8 cellular contexts compared by ENCODE assay signal in genomic region chr5:169581580-169582227, GRCh38.
DNase-seq lines count a peak whose midpoint lies in the region; ATAC-seq and TF ChIP-seq lines count a peak whose summit lies in the region.

No MANE protein-coding gene starts in this region.

- H3K36me3 ChIP-seq in tibial artery: no peaks in the 10 kb centered on the region

- no peak overlapping the region for H3K4me3 ChIP-seq in tibial artery

- peak; percentile 78 to 82 for TF ChIP-seq CTCF in tibial artery (IDR thresholded peaks at IDR 0.05)

- H3K27ac ChIP-seq in tibial artery: no peak overlapping the region

- H3K27me3 ChIP-seq in tibial artery: no peaks in the 10 kb centered on the region

- no peaks in the 10 kb centered on the region for H3K9me3 ChIP-seq in tibial artery

- peaks cover 0 to 9% (median 8%) of the 10 kb centered on the region in 4 donors for H3K4me1 ChIP-seq in tibial artery

- intact Hi-C loops in tibial artery (cut with DNase I; ENCODE audit: low total_unique reads): loop anchor here (5.0 to 10.0 kb wide), 2 partner anchors 899 to 1097 kb away; partner anchors contain the start of gene RARS1

- DNase-seq in AML-193 (lab: John Stamatoyannopoulos, UW): peak; percentile 54 to 59
- peak; percentile 7 for DNase-seq in OCI-M2 (lab: John Stamatoyannopoulos, UW; ENCODE audit: unreplicated experiment)
- DNase-seq in activated T-cell treated with anti-CD3 and anti-CD28 coated beads for 48 hours (ENCODE audit: low read depth): peak; percentile 27
- DNase-seq in fibroblast of peridontal ligament (ENCODE audit: extremely low read depth): peak; percentile 82
- peak in 34 of 56 donors; percentile 0 to 74 (median 8) for DNase-seq in nucleus accumbens (lab: John Stamatoyannopoulos, UW)
- DNase-seq in tibial artery: peak in 1 of 2 donors; percentile 58

- ATAC-seq in GM18517 (IDR thresholded peaks at IDR 0.05; ENCODE audit: unreplicated experiment) (peak; percentile 42), HG03175 (IDR thresholded peaks at IDR 0.05; ENCODE audit: unreplicated experiment) (peak; percentile 41)
